1 cellular context compared by ENCODE assay signal in the genomic region with DNA sequence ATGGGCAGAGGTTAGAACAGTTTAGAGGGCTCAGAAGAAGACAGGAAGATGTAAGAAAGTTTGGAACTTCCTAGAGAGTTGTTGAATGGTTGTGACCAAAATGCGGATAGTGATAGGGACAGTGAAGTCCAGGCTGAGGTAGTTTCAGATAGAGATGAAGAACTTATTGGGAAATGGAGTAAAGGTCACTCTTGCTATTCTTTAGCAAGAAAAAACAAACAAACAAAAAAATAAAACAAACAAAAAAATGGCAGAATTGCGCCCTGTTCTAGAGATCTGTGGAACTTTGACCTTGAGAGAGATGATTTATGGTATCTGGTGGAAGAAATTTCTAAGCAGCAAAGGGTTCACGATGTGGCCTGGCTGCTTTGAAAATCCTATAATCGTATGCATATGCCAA.
TF ChIP-seq lines count a peak whose summit lies in the region.

No MANE protein-coding gene starts in this region.

TF ChIP-seq in liver, 16 proteins besides CTCF, POLR2A, EP300 and RAD21 (continued from another document):
- no peak for TF ChIP-seq GABPA (IDR thresholded peaks at IDR 0.05 in 1 of 2, conservative IDR thresholded peaks at IDR 0.05 in 1 of 2)
- TF ChIP-seq, protein P1, sequence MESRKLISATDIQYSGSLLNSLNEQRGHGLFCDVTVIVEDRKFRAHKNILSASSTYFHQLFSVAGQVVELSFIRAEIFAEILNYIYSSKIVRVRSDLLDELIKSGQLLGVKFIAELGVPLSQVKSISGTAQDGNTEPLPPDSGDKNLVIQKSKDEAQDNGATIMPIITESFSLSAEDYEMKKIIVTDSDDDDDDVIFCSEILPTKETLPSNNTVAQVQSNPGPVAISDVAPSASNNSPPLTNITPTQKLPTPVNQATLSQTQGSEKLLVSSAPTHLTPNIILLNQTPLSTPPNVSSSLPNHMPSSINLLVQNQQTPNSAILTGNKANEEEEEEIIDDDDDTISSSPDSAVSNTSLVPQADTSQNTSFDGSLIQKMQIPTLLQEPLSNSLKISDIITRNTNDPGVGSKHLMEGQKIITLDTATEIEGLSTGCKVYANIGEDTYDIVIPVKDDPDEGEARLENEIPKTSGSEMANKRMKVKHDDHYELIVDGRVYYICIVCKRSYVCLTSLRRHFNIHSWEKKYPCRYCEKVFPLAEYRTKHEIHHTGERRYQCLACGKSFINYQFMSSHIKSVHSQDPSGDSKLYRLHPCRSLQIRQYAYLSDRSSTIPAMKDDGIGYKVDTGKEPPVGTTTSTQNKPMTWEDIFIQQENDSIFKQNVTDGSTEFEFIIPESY (IDR thresholded peaks at IDR 0.05): peak; percentile 44
